In genomic region chr21:41616063-41616591, GRCh38 we compare ENCODE assay signal across 10 cellular contexts.
DNase-seq lines count a peak whose midpoint lies in the region; ATAC-seq and TF ChIP-seq lines count a peak whose summit lies in the region.
"Had no signal": no experiment of that assay in that cellular context is flagged by ENCODE, and none has a peak within 500 bp of the region (broad histone marks: within the 10 kb centered on the region; RNA-seq: fewer than 3 reads in every experiment).

No MANE protein-coding gene starts in this region.

- H3K4me2 ChIP-seq in mesenchymal stem cell (ENCODE audit: low read length, poor library complexity, severe bottlenecking): no peak overlapping the region

- no peak overlapping the region for H2BK5ac ChIP-seq in mesenchymal stem cell (ENCODE audit: low read depth, low read length, poor library complexity, severe bottlenecking)

- intact Hi-C loops in left cardiac atrium (cut with DNase I) (loop anchor here in 1 of 2 donors (10.0 kb wide), 1 partner anchor 499 kb away; no protein-coding TSS in a partner anchor), cardiac septum (cut with DNase I) (no loop called here), left colon (cut with DNase I, micrococcal nuclease) (loop anchor here in 1 of 2 donors (10.0 kb wide), 1 partner anchor 159 kb away; no protein-coding TSS in a partner anchor)

- no peaks in the 10 kb centered on the region for H3K9me3 ChIP-seq in mesenchymal stem cell (ENCODE audit: control insufficient read depth, low read length)
- H3K9me3 ChIP-seq: ovary had no signal

- no peak overlapping the region for H2AFZ ChIP-seq in mesenchymal stem cell (ENCODE audit: low read depth, low read length)

- H3K9ac ChIP-seq in mesenchymal stem cell (ENCODE audit: low read length): peak overlapping the region; percentile 77

- H3K4me3 ChIP-seq in choroid plexus epithelial cell (ENCODE audit: low read depth, low read length) (no peak overlapping the region), mesenchymal stem cell (ENCODE audit: insufficient read depth in 1 of 2, low read depth in 1 of 2, low read length in 2 of 2) (no peak overlapping the region)
- H3K4me3 ChIP-seq: ovary had no signal

- H3K18ac ChIP-seq in mesenchymal stem cell (ENCODE audit: low read depth in 1 of 2, low read length in 2 of 2): no peak overlapping the region

- WGBS in mesenchymal stem cell: 85% methylated on average over 8 of the region's 8 CpGs

- ATAC-seq in left cardiac atrium (peak; percentile 19 to 50), left colon (no peak)

- no peak overlapping the region for H3K23ac ChIP-seq in mesenchymal stem cell (ENCODE audit: low read length in 2 of 2)

- H3K4ac ChIP-seq in mesenchymal stem cell (ENCODE audit: low read depth in 1 of 2, low read length in 2 of 2): no peak overlapping the region

- H2AK5ac ChIP-seq in mesenchymal stem cell (ENCODE audit: low read length, severe bottlenecking): no peak overlapping the region

- no peaks in the 10 kb centered on the region for H3K36me3 ChIP-seq in mesenchymal stem cell (ENCODE audit: control insufficient read depth in 1 of 2, insufficient read depth in 2 of 2, low read depth in 1 of 2, low read length in 2 of 2)
- H3K36me3 ChIP-seq: ovary had no signal

- H4K8ac ChIP-seq in mesenchymal stem cell (ENCODE audit: low read length): no peak overlapping the region

- peak overlapping the region; percentile 1 for H3K27ac ChIP-seq in mesenchymal stem cell (ENCODE audit: low read length, poor library complexity, severe bottlenecking)

- H3K4me1 ChIP-seq in mesenchymal stem cell (ENCODE audit: control insufficient read depth, insufficient read depth, low read depth, low read length): peaks cover 20% of the 10 kb centered on the region

- no peak overlapping the region for H2BK120ac ChIP-seq in mesenchymal stem cell (ENCODE audit: low read depth, low read length)

- peak; percentile 57 for DNase-seq in left cardiac atrium
- DNase-seq in cardiac septum (ENCODE audit: low spot score): no peak
- peak; percentile 45 for DNase-seq in choroid plexus epithelial cell (ENCODE audit: low read depth)
- DNase-seq in mesenchymal stem cell: no peak
- no peak for DNase-seq in islet precursor cell
- no peak for DNase-seq in left colon
- no peak for DNase-seq in NCI-H2171 (lab: John Stamatoyannopoulos, UW)
- DNase-seq in 8988T: no peak
- DNase-seq: cortex of kidney, ovary had no signal

- no peak for TF ChIP-seq CTCF in choroid plexus epithelial cell (conservative IDR thresholded peaks at IDR 0.05; ENCODE audit: low read depth, low read length)

- peaks cover 9 to 10% of the 10 kb centered on the region in 2 experiments for H3K27me3 ChIP-seq in mesenchymal stem cell (ENCODE audit: control insufficient read depth in 1 of 2, insufficient read depth in 1 of 2, low read length in 2 of 2)
- H3K27me3 ChIP-seq: ovary had no signal

- H3K14ac ChIP-seq in mesenchymal stem cell (ENCODE audit: low read length in 2 of 2): no peak overlapping the region

- no peak overlapping the region for H2BK12ac ChIP-seq in mesenchymal stem cell (ENCODE audit: low read length in 2 of 2)

- H2BK15ac ChIP-seq in mesenchymal stem cell (ENCODE audit: low read depth, poor library complexity, severe bottlenecking): no peak overlapping the region

- H4K91ac ChIP-seq in mesenchymal stem cell (ENCODE audit: low read length): no peak overlapping the region

- H3K79me1 ChIP-seq in mesenchymal stem cell (replicated peaks; ENCODE audit: low read length, poor library complexity, severe bottlenecking): no peaks in the 10 kb centered on the region

Comparison
In these comparisons a context has a peak if more than half of its experiments do, and no peak if none do; other contexts are left out.
1. DNase-seq: peak in left cardiac atrium (single experiment) and choroid plexus epithelial cell (single experiment); none in cardiac septum (single experiment), mesenchymal stem cell (single experiment), islet precursor cell (single experiment), left colon (0 of 2), NCI-H2171 (single experiment) and 8988T (single experiment).